ENCODE assay signal across 9 cellular contexts in the genomic region with DNA sequence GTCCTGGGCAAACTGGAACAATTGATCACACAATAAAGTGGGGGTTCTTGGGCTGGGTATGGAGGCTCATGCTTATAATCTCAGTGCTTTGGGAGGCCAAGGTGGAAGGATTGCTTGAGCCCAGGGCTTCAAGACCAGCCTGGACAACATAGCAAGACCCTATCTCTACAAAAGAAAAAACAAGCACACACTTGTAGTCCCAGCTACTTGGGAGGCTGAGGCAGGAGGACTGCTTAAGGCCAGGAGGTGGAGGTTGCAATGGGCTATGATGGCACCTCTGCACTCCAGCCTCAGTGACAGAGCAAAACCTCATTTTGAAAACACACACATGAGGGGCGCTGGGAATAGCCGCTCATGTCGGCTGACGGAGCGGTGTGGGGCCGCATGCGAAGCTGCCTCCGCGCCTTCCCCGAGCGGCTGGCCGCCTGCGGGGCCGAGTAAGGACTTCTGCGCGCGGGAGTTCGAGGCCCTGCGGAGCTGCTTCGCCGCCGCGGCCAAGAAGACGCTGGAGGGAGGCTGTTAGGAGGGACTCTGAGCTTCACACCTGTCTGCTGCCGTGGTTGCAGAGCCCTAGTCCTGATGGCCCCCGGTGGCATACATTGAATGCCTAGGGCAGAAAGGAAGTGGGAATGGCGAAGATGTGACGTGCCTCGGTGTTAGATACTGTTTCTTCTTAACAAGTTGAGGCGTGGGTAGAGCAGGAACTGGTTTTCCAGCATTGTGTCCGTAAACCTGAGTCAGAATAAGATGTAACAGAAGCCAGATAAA. TPM values are rescaled to one million over a fixed set of nuclear protein-coding genes. Genes with fewer than 3 reads are reported as not detected.
DNase-seq lines count a peak whose midpoint lies in the region; ATAC-seq, FAIRE-seq and TF ChIP-seq lines count a peak whose summit lies in the region.
"Had no signal": no experiment of that assay in that cellular context is flagged by ENCODE, and none has a peak within 500 bp of the region (broad histone marks: within the 10 kb centered on the region; RNA-seq: fewer than 3 reads in every experiment).

No MANE protein-coding gene starts in this region.

- no peak overlapping the region for H3K9ac ChIP-seq in GM12878 (ENCODE audit: control insufficient read depth, insufficient read depth, low read length)

- in situ Hi-C loops in GM12878 (cut with MboI): no loop called here

- SMC1A ChIA-PET in GM12878 (lab: Charles Lee; ENCODE audit: uncharacterized antibody, unreplicated experiment): interaction anchor here (1.2 to 7.1 kb wide), 11 partner anchors 16 to 280 kb away, joined by 3 to 213 read pairs (median 23); a partner anchor contains a TSS

- H2AFZ ChIP-seq in GM12878 (ENCODE audit: control insufficient read depth, low read depth, low read length) (peak overlapping the region; percentile 34), osteoblast (ENCODE audit: low read length) (no peak overlapping the region)

- DNase-seq in GM12878 (ENCODE audit: low read depth, low spot score) (no peak), osteoblast (ENCODE audit: insufficient read length, low spot score, missing footprints) (peak; percentile 14), NCI-H2029 treated with DMSO at 0.1 percent for 48 hours (lab: John Stamatoyannopoulos, UW) (no peak), COR-L47 (lab: John Stamatoyannopoulos, UW) (no peak), HFFc6 (no peak)
- DNase-seq in naive thymus-derived CD4-positive, alpha-beta T cell: no peak
- DNase-seq: caudate nucleus had no signal

- intact Hi-C loops in GM12878 (cut with micrococcal nuclease; ENCODE audit: unreplicated experiment): loop anchor here (5.0 to 10.0 kb wide), 4 partner anchors 35 to 478 kb away; a partner anchor contains a TSS
- intact Hi-C loops in naive thymus-derived CD4-positive, alpha-beta T cell (cut with micrococcal nuclease): loop anchor here in 1 of 2 donors (10.0 kb wide), 2 partner anchors 202 to 478 kb away; a partner anchor contains a TSS

- no peaks in the 10 kb centered on the region; the same call in 2 of the 3 replicates for H3K9me3 ChIP-seq in GM12878 (replicated peaks; ENCODE audit: control insufficient read depth, insufficient read depth, low read length)
- no peaks in the 10 kb centered on the region for H3K9me3 ChIP-seq in osteoblast (ENCODE audit: low read depth, low read length)
- H3K9me3 ChIP-seq in naive thymus-derived CD4-positive, alpha-beta T cell (ENCODE audit: control insufficient read depth in 2 of 3, low read length in 3 of 3): no peaks in the 10 kb centered on the region

- H3K27me3 Mint-ChIP-seq in naive thymus-derived CD4-positive, alpha-beta T cell: peaks cover 0 to 5% (median 0%) of the 10 kb centered on the region in 5 donors
- no peaks in the 10 kb centered on the region; the same call in 1 of the 2 replicates for H3K27me3 Mint-ChIP-seq in HFFc6 (ENCODE audit: insufficient read depth)

- no peaks in the 10 kb centered on the region for H4K20me1 ChIP-seq in GM12878 (ENCODE audit: control insufficient read depth, insufficient read depth)
- H4K20me1 ChIP-seq in osteoblast (ENCODE audit: insufficient read depth, low read length): no peaks in the 10 kb centered on the region

- BruUV-seq in GM12878 (replicated peaks; lab: Mats Ljungman, UMichigan): no TSS peak

- ATAC-seq in GM19023 (IDR thresholded peaks at IDR 0.05; ENCODE audit: unreplicated experiment): peak; percentile 0
- ATAC-seq in HG02973 (IDR thresholded peaks at IDR 0.05; ENCODE audit: unreplicated experiment): peak; percentile 5
- ATAC-seq in GM12878: no peak; the same call in 2 of the 3 replicates
- no peak for ATAC-seq in naive thymus-derived CD4-positive, alpha-beta T cell

- CTCF ChIA-PET in GM12878 (lab: Yijun Ruan, JAX): interaction anchor here (0.6 to 12.3 kb wide), 18 partner anchors 9 to 280 kb away, joined by 3 to 505 read pairs (median 10); a partner anchor contains a TSS
- CTCF ChIA-PET in naive thymus-derived CD4-positive, alpha-beta T cell (lab: Charles Lee): interaction anchor here (0.6 to 4.9 kb wide), 4 partner anchors 36 to 206 kb away, joined by 3 to 89 read pairs (median 24); no protein-coding TSS in a partner anchor

- peak overlapping the region; percentile 79 for H3K27ac ChIP-seq in GM12878 (ENCODE audit: control insufficient read depth, insufficient read depth)
- no peak overlapping the region for H3K27ac ChIP-seq in osteoblast (ENCODE audit: low read depth, low read length)
- H3K27ac ChIP-seq in naive thymus-derived CD4-positive, alpha-beta T cell (ENCODE audit: low read depth, low read length): no peak overlapping the region

- H3K4me1 ChIP-seq in GM12878 (ENCODE audit: control insufficient read depth, insufficient read depth, low read length): peaks cover 31% of the 10 kb centered on the region
- H3K4me1 ChIP-seq in osteoblast (ENCODE audit: insufficient read depth, low read length): peaks cover 3% of the 10 kb centered on the region
- H3K4me1 ChIP-seq in naive thymus-derived CD4-positive, alpha-beta T cell (ENCODE audit: control insufficient read depth in 2 of 2, insufficient read depth in 2 of 2, low read length in 2 of 2): peaks cover 3% of the 10 kb centered on the region in 2 donors

- H3K4me2 ChIP-seq in GM12878 (ENCODE audit: control insufficient read depth, insufficient read depth) (peak overlapping the region; percentile 67), osteoblast (ENCODE audit: insufficient read depth, low read length) (no peak overlapping the region)

- no peaks in the 10 kb centered on the region for H3K27me3 ChIP-seq in GM12878 (replicated peaks in 1 of 2; ENCODE audit: control insufficient read depth in 2 of 2, insufficient read depth in 2 of 2, low read length in 1 of 2)
- H3K27me3 ChIP-seq in osteoblast (ENCODE audit: insufficient read depth, low read length): no peaks in the 10 kb centered on the region
- no peaks in the 10 kb centered on the region for H3K27me3 ChIP-seq in naive thymus-derived CD4-positive, alpha-beta T cell (ENCODE audit: control insufficient read depth in 2 of 2, insufficient read depth in 2 of 2, low read length in 2 of 2)

- no peak for TF ChIP-seq POLR2A in GM12878 (IDR thresholded peaks at IDR 0.05; ENCODE audit: low read depth, low read length)

- TF ChIP-seq CTCF in GM12878 (IDR thresholded peaks at IDR 0.05 in 2 of 3, conservative IDR thresholded peaks at IDR 0.05 in 1 of 3; ENCODE audit: control insufficient read depth in 2 of 3, extremely low read depth in 1 of 3, insufficient read depth in 1 of 3, low read depth in 3 of 3, low read length in 3 of 3) (no peak), osteoblast (IDR thresholded peaks at IDR 0.05; ENCODE audit: extremely low read depth, low read depth, low read length) (no peak), HFFc6 (IDR thresholded peaks at IDR 0.05) (no peak)

- peaks cover 0 to 2% (median 0%) of the 10 kb centered on the region in 5 donors for H3K36me3 Mint-ChIP-seq in naive thymus-derived CD4-positive, alpha-beta T cell
- no peaks in the 10 kb centered on the region for H3K36me3 Mint-ChIP-seq in HFFc6 (ENCODE audit: low read depth)

- RAD21 ChIA-PET in GM12878 (lab: Charles Lee; ENCODE audit: unreplicated experiment): interaction anchor here (1.1 to 5.4 kb wide), 9 partner anchors 16 to 279 kb away, joined by 3 to 118 read pairs (median 19); no protein-coding TSS in a partner anchor

- peak overlapping the region; percentile 29; the same call in 1 of the 2 replicates for H3K4me3 ChIP-seq in GM12878
- no peak overlapping the region for H3K4me3 ChIP-seq in osteoblast (ENCODE audit: insufficient read depth, low read length)
- H3K4me3 ChIP-seq in naive thymus-derived CD4-positive, alpha-beta T cell (ENCODE audit: low read length): no peak overlapping the region

- H3K9me3 Mint-ChIP-seq in naive thymus-derived CD4-positive, alpha-beta T cell: no peaks in the 10 kb centered on the region
- no peaks in the 10 kb centered on the region for H3K9me3 Mint-ChIP-seq in HFFc6

- no peak for TF ChIP-seq EP300 in GM12878 (IDR thresholded peaks at IDR 0.05; ENCODE audit: borderline replicate concordance in 1 of 2, control insufficient read depth in 1 of 2, low read depth in 2 of 2, low read length in 2 of 2)

- H3K79me2 ChIP-seq in GM12878 (ENCODE audit: control insufficient read depth, insufficient read depth, low read length) (no peaks in the 10 kb centered on the region), osteoblast (ENCODE audit: insufficient read depth, low read length) (no peaks in the 10 kb centered on the region)

- POLR2A ChIA-PET in GM12878 (lab: Charles Lee): interaction anchor here (0.9 to 3.7 kb wide), 6 partner anchors 11 to 129 kb away, joined by 3 to 22 read pairs (median 10); no protein-coding TSS in a partner anchor
- POLR2A ChIA-PET in naive thymus-derived CD4-positive, alpha-beta T cell (lab: Charles Lee): no interaction called here

- TF ChIP-seq RAD21 in GM12878 (IDR thresholded peaks at IDR 0.05; ENCODE audit: insufficient read depth, low read depth, low read length): no peak

- peak overlapping the region in 1 of 9 donors; percentile 87 for H3K27ac Mint-ChIP-seq in naive thymus-derived CD4-positive, alpha-beta T cell
- H3K27ac Mint-ChIP-seq in HFFc6: no peak overlapping the region

- H3K36me3 ChIP-seq in GM12878 (ENCODE audit: control insufficient read depth in 2 of 2, insufficient read depth in 2 of 2, low read length in 1 of 2) (no peaks in the 10 kb centered on the region), osteoblast (ENCODE audit: insufficient read depth, low read length) (no peaks in the 10 kb centered on the region)
- H3K36me3 ChIP-seq in naive thymus-derived CD4-positive, alpha-beta T cell (ENCODE audit: control insufficient read depth in 2 of 3, insufficient read depth in 3 of 3, low read length in 3 of 3): no peaks in the 10 kb centered on the region

- peak overlapping the region in 1 of 10 donors; percentile 75 for H3K4me3 Mint-ChIP-seq in naive thymus-derived CD4-positive, alpha-beta T cell
- no peak overlapping the region for H3K4me3 Mint-ChIP-seq in HFFc6

- FAIRE-seq in GM12878 (lab: Jason Lieb, UNC): peak; percentile 77

- H3K4me1 Mint-ChIP-seq in naive thymus-derived CD4-positive, alpha-beta T cell: peaks cover 16 to 52% (median 20%) of the 10 kb centered on the region in 7 donors
- H3K4me1 Mint-ChIP-seq in HFFc6 (ENCODE audit: low read depth): peaks cover 44% of the 10 kb centered on the region

- 83% methylated on average over 29 of the region's 31 CpGs for WGBS in GM12878 (ENCODE audit: insufficient coverage, insufficient replicate concordance, low lambda C conversion rate, missing lambda C conversion rate)

RNA-seq across cellular contexts. Expression of a gene that starts 59.5 kb away (rescaled TPM):
- 19.9 and 29.2 TPM in 2 replicates for total RNA-seq in GM12878 (2013; cell fraction: nucleolus; rRNA removed)
- total RNA-seq in GM12878 (2014; rRNA removed) (21.2 and 24.9 TPM in 2 replicates), GM12878 (2014; rRNA removed; fragmentation: Illumina TruSeq; extraction: Trizol) (25.4 and 25.9 TPM in 2 replicates), GM12878 (2021) (20.5 and 22.3 TPM in 2 replicates), osteoblast (76.9 and 80.3 TPM in 2 replicates)
- 44.0 TPM for polyA plus RNA-seq in GM12878 (2011; ENCODE audit: low read depth)
- polyA plus RNA-seq in GM12878 (2011; rRNA removed) (25.6 and 35.8 TPM in 2 replicates), GM12878 (2014; fragmentation: Illumina TruSeq; extraction: Trizol) (27.9 and 29.9 TPM in 2 replicates), GM12878 (2014; fragmentation: Nextera tagmentation; extraction: Ambion mirVana) (1 to 10 TPM; 7.5 to 8.9 TPM), GM12878 (2014; rRNA removed) (16.3 and 17.0 TPM in 2 replicates), GM12878 (2016; fragmentation: Nextera tagmentation; extraction: Ambion mirVana) (10 to 100 TPM; 17.4 to 19.5 TPM)
- 9.8 and 11.1 TPM in 2 replicates for polyA plus RNA-seq in GM12878 (2011; cell fraction: cytosol; rRNA removed)
- 9.4 and 12.7 TPM in 2 replicates for polyA plus RNA-seq in GM12878 (2011; cell fraction: nucleus; rRNA removed)
- polyA plus RNA-seq in GM12878 (2012): 19.6 and 22.5 TPM in 2 replicates
- 13.6 and 20.0 TPM in 2 replicates for polyA minus RNA-seq in GM12878 (2011; rRNA and poly(A)+ RNA removed)
- polyA minus RNA-seq in GM12878 (2011; cell fraction: cytosol; rRNA and poly(A)+ RNA removed): 9.8 and 17.7 TPM in 2 replicates
- polyA minus RNA-seq in GM12878 (2011; cell fraction: nucleus; rRNA and poly(A)+ RNA removed): 5.7 and 8.9 TPM in 2 replicates
- 10 to 100 TPM; 19.6 to 29.9 (median 26.1) TPM for total RNA-seq in naive thymus-derived CD4-positive, alpha-beta T cell
- polyA plus RNA-seq in naive thymus-derived CD4-positive, alpha-beta T cell: 10 to 100 TPM; 15.4 to 21.3 TPM
- 10 to 100 TPM; 63.9 to 72.8 (median 70.5) TPM for total RNA-seq in HFFc6 (2021; fragmentation: NEBNext Ultra II Directional; extraction: Animal tissue kit (Norgen Biotek cat#: 25700))

Comparison
In these comparisons a context has a peak if more than half of its experiments do, and no peak if none do; other contexts are left out.
1. ATAC-seq: peak in GM19023 (single experiment) and HG02973 (single experiment); none in GM12878 (single experiment) and naive thymus-derived CD4-positive, alpha-beta T cell (single experiment).